7 cellular contexts compared by ENCODE assay signal in the genomic region with DNA sequence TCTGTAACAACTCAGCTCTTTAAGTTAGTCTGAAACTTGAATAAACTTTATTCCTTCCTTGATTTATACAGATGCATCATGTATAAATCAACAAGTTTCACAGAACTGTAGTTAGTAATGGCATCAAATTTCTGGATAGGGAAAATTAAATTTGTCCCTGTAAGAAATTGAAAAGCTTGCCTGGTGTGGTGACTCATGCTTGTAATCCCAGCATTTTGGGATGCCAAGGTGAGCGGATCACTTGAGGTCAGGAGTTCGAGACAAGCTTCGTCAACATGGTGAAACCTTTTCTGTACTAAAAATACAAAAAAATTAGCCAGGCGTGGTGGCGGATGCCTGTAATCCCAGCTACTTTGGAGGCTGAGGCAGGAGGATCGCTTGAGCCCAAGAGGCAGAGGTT.
DNase-seq lines count a peak whose midpoint lies in the region; ATAC-seq and TF ChIP-seq lines count a peak whose summit lies in the region.
"Not testable (repeated sequence)": the region's sequence is repeated elsewhere in the genome, so short reads cannot be mapped to it uniquely, and the experiment has no call there.

No MANE protein-coding gene starts in this region.

- not testable (repeated sequence) for BruUV-seq in MCF 10A (replicated peaks; lab: Mats Ljungman, UMichigan)

- WGBS in mesendoderm (ENCODE audit: extremely low coverage, insufficient coverage, low lambda C conversion rate) = no CpG with 5 or more reads among the region's 6 CpGs

- not testable (repeated sequence) for H2BK120ac ChIP-seq in mesendoderm (ENCODE audit: low read depth, low read length)

- H3K9ac ChIP-seq in mesendoderm (ENCODE audit: low read length) = not testable (repeated sequence)

- peaks cover 24% of the 10 kb centered on the region for H3K9me3 Mint-ChIP-seq in activated CD8-positive, alpha-beta T cell treated with anti-CD3 and anti-CD28 coated beads, Interleukin-2, amount 10 ng/mL, durations not matched to agents 7 days and 5 days (ENCODE audit: insufficient read depth)
- not testable (repeated sequence) for H3K9me3 Mint-ChIP-seq in MCF 10A (ENCODE audit: unreplicated experiment)

- CTCF ChIA-PET in activated CD8-positive, alpha-beta T cell treated with anti-CD3 and anti-CD28 coated beads, Interleukin-2, amount 10 ng/mL, durations not matched to agents 7 days and 5 days (lab: Charles Lee) = interaction anchor here (1.1 to 4.9 kb wide), 8 partner anchors 9 to 31 kb away, joined by 3 to 20 read pairs (median 4); no protein-coding TSS in a partner anchor
- CTCF ChIA-PET in MCF 10A (lab: Yijun Ruan, JAX) = interaction anchor here (0.6 to 1.0 kb wide), 3 partner anchors 134 to 514 kb away, joined by 3 to 4 read pairs (median 3); no protein-coding TSS in a partner anchor

- H3K4me3 ChIP-seq in RWPE2 (ENCODE audit: severe bottlenecking); mesendoderm (ENCODE audit: low read length): not testable (repeated sequence)

- H3K27ac ChIP-seq in RWPE2 (ENCODE audit: poor library complexity, severe bottlenecking); mesendoderm (ENCODE audit: low read depth, low read length): not testable (repeated sequence)

- POLR2A ChIA-PET in activated CD8-positive, alpha-beta T cell treated with anti-CD3 and anti-CD28 coated beads, Interleukin-2, amount 10 ng/mL, durations not matched to agents 7 days and 5 days (lab: Charles Lee) = interaction anchor here (2.6 to 3.7 kb wide), 2 partner anchors 15 to 25 kb away, joined by 6 to 13 read pairs; no protein-coding TSS in a partner anchor
- POLR2A ChIA-PET in MCF 10A (lab: Yijun Ruan, JAX) = interaction anchor here (1.1 kb wide), 1 partner anchor 11 kb away, joined by 3 read pairs; no protein-coding TSS in a partner anchor

- H3K27ac Mint-ChIP-seq in activated CD8-positive, alpha-beta T cell treated with anti-CD3 and anti-CD28 coated beads, Interleukin-2, amount 10 ng/mL, durations not matched to agents 7 days and 5 days = peak overlapping the region; percentile 30
- H3K27ac Mint-ChIP-seq in MCF 10A (ENCODE audit: low read depth, unreplicated experiment) = not testable (repeated sequence)

- intact Hi-C loops in MCF 10A (cut with micrococcal nuclease) = not testable (repeated sequence)

- H3K27me3 Mint-ChIP-seq in activated CD8-positive, alpha-beta T cell treated with anti-CD3 and anti-CD28 coated beads, Interleukin-2, amount 10 ng/mL, durations not matched to agents 7 days and 5 days (ENCODE audit: low read depth) = not testable (repeated sequence)
- H3K27me3 Mint-ChIP-seq in MCF 10A (ENCODE audit: insufficient read depth, unreplicated experiment) = peaks cover 10% of the 10 kb centered on the region

- not testable (repeated sequence) for H2AK5ac ChIP-seq in mesendoderm (ENCODE audit: low read length)

- H3K79me2 ChIP-seq in mesendoderm (ENCODE audit: control insufficient read depth, insufficient read depth, low read length) = not testable (repeated sequence)

- not testable (repeated sequence) for H4K8ac ChIP-seq in mesendoderm (ENCODE audit: low read depth, low read length)

- not testable (repeated sequence) for H3K9me3 ChIP-seq in RWPE2 (ENCODE audit: severe bottlenecking)

- not testable (repeated sequence) for H2BK5ac ChIP-seq in mesendoderm (ENCODE audit: low read length)

- not testable (repeated sequence) for H3K79me1 ChIP-seq in mesendoderm (ENCODE audit: low read length)

- peak overlapping the region; percentile 2 for H3K4me3 Mint-ChIP-seq in activated CD8-positive, alpha-beta T cell treated with anti-CD3 and anti-CD28 coated beads, Interleukin-2, amount 10 ng/mL, durations not matched to agents 7 days and 5 days
- H3K4me3 Mint-ChIP-seq in MCF 10A (ENCODE audit: unreplicated experiment) = not testable (repeated sequence)

- peaks cover 60% of the 10 kb centered on the region for H3K36me3 Mint-ChIP-seq in activated CD8-positive, alpha-beta T cell treated with anti-CD3 and anti-CD28 coated beads, Interleukin-2, amount 10 ng/mL, durations not matched to agents 7 days and 5 days (ENCODE audit: low read depth)
- not testable (repeated sequence) for H3K36me3 Mint-ChIP-seq in MCF 10A (ENCODE audit: insufficient read depth, unreplicated experiment)

- not testable (repeated sequence) for H2BK15ac ChIP-seq in mesendoderm (replicated peaks; ENCODE audit: low read depth)

- DNase-seq in Daoy (ENCODE audit: low read depth) = peak; percentile 7
- peak; percentile 45 for DNase-seq in HCEC 1CT
- DNase-seq in LHCN-M2 (ENCODE audit: low read depth) = peak; percentile 62
- not testable (repeated sequence) for DNase-seq in RWPE2 (ENCODE audit: low spot score); activated CD8-positive, alpha-beta T cell treated with anti-CD3 and anti-CD28 coated beads, Interleukin-2, amount 10 ng/mL, durations not matched to agents 7 days and 5 days
- DNase-seq in MCF 10A (ENCODE audit: unreplicated experiment) = peak; percentile 18
- peak; percentile 15 for DNase-seq in mesendoderm

- not testable (repeated sequence) for H3K36me3 ChIP-seq in RWPE2 (ENCODE audit: low read depth); mesendoderm (ENCODE audit: control insufficient read depth, insufficient read depth, low read length)

- not testable (repeated sequence) for H3K56ac ChIP-seq in mesendoderm (ENCODE audit: low read length)

- TF ChIP-seq CTCF in RWPE2 (IDR thresholded peaks at IDR 0.05; ENCODE audit: poor library complexity, severe bottlenecking); MCF 10A (IDR thresholded peaks at IDR 0.05; ENCODE audit: unreplicated experiment): not testable (repeated sequence)

- H3K4me1 Mint-ChIP-seq in activated CD8-positive, alpha-beta T cell treated with anti-CD3 and anti-CD28 coated beads, Interleukin-2, amount 10 ng/mL, durations not matched to agents 7 days and 5 days (ENCODE audit: low read depth) = peaks cover 86% of the 10 kb centered on the region
- not testable (repeated sequence) for H3K4me1 Mint-ChIP-seq in MCF 10A (ENCODE audit: insufficient read depth, unreplicated experiment)

- H3K18ac ChIP-seq in mesendoderm (ENCODE audit: low read length) = not testable (repeated sequence)

- H3K4me1 ChIP-seq in RWPE2 (ENCODE audit: insufficient read depth, poor library complexity, severe bottlenecking); mesendoderm (ENCODE audit: control insufficient read depth, low read depth, low read length): not testable (repeated sequence)

- H3K23ac ChIP-seq in mesendoderm (ENCODE audit: low read length) = not testable (repeated sequence)

- H3K4me2 ChIP-seq in mesendoderm (ENCODE audit: low read length) = not testable (repeated sequence)

- ATAC-seq in RWPE2 (ENCODE audit: low read depth) = 0 out of 3 replicates have a peak, but pooled peaks have one; percentile 12
- ATAC-seq in activated CD8-positive, alpha-beta T cell treated with anti-CD3 and anti-CD28 coated beads, Interleukin-2, amount 10 ng/mL, durations not matched to agents 7 days and 5 days = not testable (repeated sequence)

- not testable (repeated sequence) for H4K5ac ChIP-seq in mesendoderm (ENCODE audit: low read length)

- H3K4ac ChIP-seq in mesendoderm (ENCODE audit: low read depth, low read length) = not testable (repeated sequence)

- not testable (repeated sequence) for H3K27me3 ChIP-seq in RWPE2 (ENCODE audit: insufficient read depth, poor library complexity, severe bottlenecking); mesendoderm (ENCODE audit: insufficient read depth, low read length, poor library complexity)
